Comparison of ENCODE assay signal across 32 cellular contexts in genomic region chr4:8609406-8609805, GRCh38. TPM values are rescaled to one million over a fixed set of nuclear protein-coding genes. Genes with fewer than 3 reads are reported as not detected.
"Had no signal": no experiment of that assay in that cellular context is flagged by ENCODE, and none has a peak within 500 bp of the region (broad histone marks: within the 10 kb centered on the region; RNA-seq: fewer than 3 reads in every experiment).

No MANE protein-coding gene starts in this region.

- H3K27me3 Mint-ChIP-seq: activated B cell treated with CpG ODN at 0.5 μM for 24 hours; activated CD8-positive, alpha-beta T cell treated with anti-CD3 and anti-CD28 coated beads for 36 hours; central memory CD8-positive, alpha-beta T cell had no signal

- H3K9me3 Mint-ChIP-seq: activated B cell treated with CpG ODN at 0.5 μM for 24 hours; activated CD8-positive, alpha-beta T cell treated with anti-CD3 and anti-CD28 coated beads for 36 hours; activated T-cell treated with anti-CD3 and anti-CD28 coated beads, Interleukin-2, amount 50 U/mL, for 4 hours; activated T-helper 17 cell treated with anti-CD3 and anti-CD28 coated beads, Interleukin-2, amount 50 U/mL, for 72 hours; central memory CD8-positive, alpha-beta T cell; endodermal cell; T-helper 2 cell treated with Interferon-gamma antibody and Interleukin-4, amounts not matched to agents 5 μg/mL and 100 μg/mL, for 36 hours had no signal

- H3K27me3 ChIP-seq: brain microvascular endothelial cell had no signal

- H3K4me3 Mint-ChIP-seq: activated B cell treated with CpG ODN at 0.5 μM for 24 hours; activated CD8-positive, alpha-beta T cell treated with anti-CD3 and anti-CD28 coated beads for 36 hours; activated naive CD8-positive, alpha-beta T cell; activated T-cell treated with anti-CD3 and anti-CD28 coated beads, Interleukin-2, amount 50 U/mL, for 4 hours; activated T-helper 17 cell treated with anti-CD3 and anti-CD28 coated beads, Interleukin-2, amount 50 U/mL, for 72 hours; central memory CD8-positive, alpha-beta T cell; endodermal cell; T-helper 17 cell; T-helper 2 cell treated with Interferon-gamma antibody and Interleukin-4, amounts not matched to agents 5 μg/mL and 100 μg/mL, for 36 hours had no signal

- H3K36me3 ChIP-seq: brain microvascular endothelial cell, WERI-Rb-1 had no signal

- DNase-seq: activated B cell treated with CpG ODN at 0.5 μM for 24 hours; activated CD4-positive, alpha-beta T cell treated with anti-CD3 and anti-CD28 coated beads for 48 hours; activated CD4-positive, alpha-beta T cell treated with anti-CD3 and anti-CD28 coated beads, Interleukin-2, amount 50 U/mL, for 1 hour; activated CD4-positive, alpha-beta T cell treated with anti-CD3 and anti-CD28 coated beads, Interleukin-2, amount 50 U/mL, for 48 hours; activated CD8-positive, alpha-beta memory T cell treated with anti-CD3 and anti-CD28 coated beads for 24 hours; activated CD8-positive, alpha-beta T cell treated with anti-CD3 and anti-CD28 coated beads for 36 hours; activated effector memory CD4-positive, alpha-beta T cell treated with Interleukin-2 at 50 U/mL for 16 hours; activated gamma-delta T cell treated with Interleukin-2 at 50 U/mL for 16 hours; activated naive CD4-positive, alpha-beta T cell treated with anti-CD3 and anti-CD28 coated beads, Interleukin-2, amount 50 U/mL, for 16 hours; activated naive CD4-positive, alpha-beta T cell treated with Interleukin-2 at 50 U/mL for 16 hours; activated T-cell treated with anti-CD3 and anti-CD28 coated beads, Interleukin-2, amount 50 U/mL, for 4 hours; amniotic stem cell; anterior cingulate cortex; brain microvascular endothelial cell; cortex of kidney; dermis blood vessel endothelial cell; effector memory CD4-positive, alpha-beta T cell; endodermal cell; foreskin fibroblast; head of caudate nucleus; T-helper 1 cell; T-helper 17 cell; T1000; WERI-Rb-1 had no signal

- ATAC-seq: activated CD4-positive, CD25-positive, alpha-beta regulatory T cell treated with anti-CD3 and anti-CD28 coated beads, Interleukin-2, amount 50 U/mL, for 24 hours; activated CD8-positive, alpha-beta T cell treated with anti-CD3 and anti-CD28 coated beads for 36 hours; activated T-cell treated with anti-CD3 and anti-CD28 coated beads, Interleukin-2, amount 50 U/mL, for 4 hours; esophagus mucosa; T-helper 17 cell had no signal

- H3K27ac Mint-ChIP-seq: activated B cell treated with CpG ODN at 0.5 μM for 24 hours; activated CD8-positive, alpha-beta T cell treated with anti-CD3 and anti-CD28 coated beads for 36 hours; activated naive CD8-positive, alpha-beta T cell; activated T-helper 17 cell treated with anti-CD3 and anti-CD28 coated beads, Interleukin-2, amount 50 U/mL, for 72 hours; endodermal cell; T-helper 17 cell; T-helper 2 cell treated with Interferon-gamma antibody and Interleukin-4, amounts not matched to agents 5 μg/mL and 100 μg/mL, for 36 hours had no signal

- H3K27ac ChIP-seq: brain microvascular endothelial cell, WERI-Rb-1 had no signal

- H3K36me3 Mint-ChIP-seq: activated naive CD8-positive, alpha-beta T cell had no signal

- H3K4me1 Mint-ChIP-seq: activated B cell treated with CpG ODN at 0.5 μM for 24 hours; activated T-helper 17 cell treated with anti-CD3 and anti-CD28 coated beads, Interleukin-2, amount 50 U/mL, for 72 hours; central memory CD8-positive, alpha-beta T cell; endodermal cell had no signal

RNA-seq across cellular contexts. Expression of gene CPZ, which starts 16.8 kb away (rescaled TPM):
- total RNA-seq: activated B cell treated with CpG ODN at 0.5 μM for 24 hours; activated CD8-positive, alpha-beta T cell treated with anti-CD3 and anti-CD28 coated beads for 36 hours; activated T-cell treated with anti-CD3 and anti-CD28 coated beads, Interleukin-2, amount 50 U/mL, for 4 hours; activated T-helper 17 cell treated with anti-CD3 and anti-CD28 coated beads, Interleukin-2, amount 50 U/mL, for 72 hours; dermis blood vessel endothelial cell; T-helper 17 cell had no signal

RNA-seq across cellular contexts. Expression of gene GPR78, which starts 29.2 kb away (rescaled TPM):
- total RNA-seq: activated B cell treated with CpG ODN at 0.5 μM for 24 hours; activated CD8-positive, alpha-beta T cell treated with anti-CD3 and anti-CD28 coated beads for 36 hours; activated T-cell treated with anti-CD3 and anti-CD28 coated beads, Interleukin-2, amount 50 U/mL, for 4 hours; activated T-helper 17 cell treated with anti-CD3 and anti-CD28 coated beads, Interleukin-2, amount 50 U/mL, for 72 hours; cardiac septum; dermis blood vessel endothelial cell; epithelial cell of proximal tubule; T-helper 17 cell had no signal
